Comparison of ENCODE assay signal across 15 cellular contexts in the genomic region with DNA sequence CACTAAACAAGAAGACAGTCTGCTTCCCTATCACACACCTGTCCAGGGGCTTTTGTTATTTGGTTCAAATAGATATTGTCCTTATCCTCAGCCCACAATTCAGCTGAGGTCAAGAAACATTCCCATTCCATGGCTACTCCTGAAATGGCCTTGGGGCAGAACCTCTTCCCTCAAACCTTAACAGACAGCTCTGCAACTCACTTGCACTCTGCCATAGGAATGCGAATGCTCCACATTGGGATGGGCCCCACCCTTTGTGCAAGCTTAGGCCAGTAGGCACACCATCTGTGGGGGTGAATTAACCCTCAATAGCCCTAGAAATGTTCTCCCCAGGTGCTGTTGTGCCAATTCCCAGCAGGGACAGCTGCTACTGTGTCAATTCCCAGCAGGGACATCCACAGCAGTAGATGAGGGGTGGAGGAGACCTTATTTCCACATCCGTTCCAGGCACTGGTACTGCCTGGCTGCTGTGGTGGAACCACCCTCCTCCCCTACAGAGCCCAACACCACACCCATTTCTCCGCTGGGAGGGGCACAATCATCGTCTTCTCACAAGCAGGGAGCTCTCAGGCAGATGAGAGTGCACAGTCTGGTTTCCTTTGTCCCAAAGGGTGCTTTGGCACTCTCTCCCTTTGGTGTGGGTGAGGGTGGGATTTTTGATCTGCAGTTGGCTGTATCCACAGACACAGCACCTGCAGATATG. TPM values are rescaled to one million over a fixed set of nuclear protein-coding genes. Genes with fewer than 3 reads are reported as not detected.
DNase-seq lines count a peak whose midpoint lies in the region; ATAC-seq lines count a peak whose summit lies in the region.
"Had no signal": no experiment of that assay in that cellular context is flagged by ENCODE, and none has a peak within 500 bp of the region (broad histone marks: within the 10 kb centered on the region; RNA-seq: fewer than 3 reads in every experiment).

No MANE protein-coding gene starts in this region.

- H3K36me3 Mint-ChIP-seq in activated T-helper 1 cell treated with anti-CD3 and anti-CD28 coated beads, Interleukin-12 subunit alpha, Interleukin-12 subunit beta, Interleukin-2, Interleukin-4 antibody, amounts not matched to agents 30 ng/mL and 10 ng/mL and 1 ng/mL, durations not matched to agents 14 hours and 24 hours and 36 hours (ENCODE audit: low read depth) = peaks cover 3% of the 10 kb centered on the region
- H3K36me3 Mint-ChIP-seq in activated T-helper 17 cell treated with anti-CD3 and anti-CD28 coated beads, Interleukin-2, amount 50 U/mL, for 72 hours (ENCODE audit: low read depth) = no peaks in the 10 kb centered on the region
- H3K36me3 Mint-ChIP-seq in naive thymus-derived CD8-positive, alpha-beta T cell = peaks cover 0 to 18% (median 8%) of the 10 kb centered on the region in 3 donors

- H3K4me3 ChIP-seq in Jurkat, Clone E6-1 (ENCODE audit: low read length) = no peak overlapping the region
- H3K4me3 ChIP-seq: uterus had no signal

- peaks cover 10% of the 10 kb centered on the region for H3K4me1 Mint-ChIP-seq in activated T-helper 1 cell treated with anti-CD3 and anti-CD28 coated beads, Interleukin-12 subunit alpha, Interleukin-12 subunit beta, Interleukin-2, Interleukin-4 antibody, amounts not matched to agents 30 ng/mL and 10 ng/mL and 1 ng/mL, durations not matched to agents 14 hours and 24 hours and 36 hours (ENCODE audit: low read depth)
- no peaks in the 10 kb centered on the region for H3K4me1 Mint-ChIP-seq in activated T-helper 17 cell treated with anti-CD3 and anti-CD28 coated beads, Interleukin-2, amount 50 U/mL, for 72 hours
- H3K4me1 Mint-ChIP-seq in naive thymus-derived CD8-positive, alpha-beta T cell = peaks cover 0 to 4% (median 1%) of the 10 kb centered on the region in 4 donors

- H3K27me3 Mint-ChIP-seq in activated T-helper 1 cell treated with anti-CD3 and anti-CD28 coated beads, Interleukin-12 subunit alpha, Interleukin-12 subunit beta, Interleukin-2, Interleukin-4 antibody, amounts not matched to agents 30 ng/mL and 10 ng/mL and 1 ng/mL, durations not matched to agents 14 hours and 24 hours and 36 hours (ENCODE audit: insufficient read depth) = peaks cover 2% of the 10 kb centered on the region
- H3K27me3 Mint-ChIP-seq in activated T-helper 17 cell treated with anti-CD3 and anti-CD28 coated beads, Interleukin-2, amount 50 U/mL, for 72 hours = peaks cover 8% of the 10 kb centered on the region
- peaks cover 0 to 32% (median 8%) of the 10 kb centered on the region in 5 donors for H3K27me3 Mint-ChIP-seq in naive thymus-derived CD8-positive, alpha-beta T cell

- H3K9me3 Mint-ChIP-seq in activated T-helper 1 cell treated with anti-CD3 and anti-CD28 coated beads, Interleukin-12 subunit alpha, Interleukin-12 subunit beta, Interleukin-2, Interleukin-4 antibody, amounts not matched to agents 30 ng/mL and 10 ng/mL and 1 ng/mL, durations not matched to agents 14 hours and 24 hours and 36 hours = peaks cover 25% of the 10 kb centered on the region
- no peaks in the 10 kb centered on the region for H3K9me3 Mint-ChIP-seq in activated T-helper 17 cell treated with anti-CD3 and anti-CD28 coated beads, Interleukin-2, amount 50 U/mL, for 72 hours
- H3K9me3 Mint-ChIP-seq in naive thymus-derived CD8-positive, alpha-beta T cell = peaks cover 0 to 20% (median 7%) of the 10 kb centered on the region in 9 donors

- POLR2A ChIA-PET in naive thymus-derived CD8-positive, alpha-beta T cell (lab: Charles Lee) = no interaction called here

- DNase-seq in activated T-helper 1 cell treated with Interleukin-2 at 50 U/mL for 16 hours (ENCODE audit: low read depth) (peak; percentile 2), head of caudate nucleus (no peak)
- no peak for DNase-seq in activated T-helper 1 cell treated with anti-CD3 and anti-CD28 coated beads, Interleukin-12 subunit alpha, Interleukin-12 subunit beta, Interleukin-2, Interleukin-4 antibody, amounts not matched to agents 30 ng/mL and 10 ng/mL and 1 ng/mL, durations not matched to agents 14 hours and 24 hours and 36 hours (ENCODE audit: low spot score)
- DNase-seq in Jurkat, Clone E6-1 (ENCODE audit: low read depth, low spot score) = peak; percentile 93
- DNase-seq in naive thymus-derived CD8-positive, alpha-beta T cell = peak in 1 of 10 donors; percentile 7
- DNase-seq: activated CD4-positive, CD25-positive, alpha-beta regulatory T cell treated with anti-CD3 and anti-CD28 coated beads, Interleukin-2, amount 50 U/mL, for 72 hours; foreskin melanocyte; NCI-H1694; NCI-H524; uterus had no signal

- intact Hi-C loops in activated T-helper 1 cell treated with anti-CD3 and anti-CD28 coated beads, Interleukin-12 subunit alpha, Interleukin-12 subunit beta, Interleukin-2, Interleukin-4 antibody, amounts not matched to agents 30 ng/mL and 10 ng/mL and 1 ng/mL, durations not matched to agents 14 hours and 24 hours and 36 hours (cut with micrococcal nuclease) = no loop called here
- intact Hi-C loops in head of caudate nucleus (cut with DNase I) = no loop called here

- H3K27ac Mint-ChIP-seq in activated T-helper 1 cell treated with anti-CD3 and anti-CD28 coated beads, Interleukin-12 subunit alpha, Interleukin-12 subunit beta, Interleukin-2, Interleukin-4 antibody, amounts not matched to agents 30 ng/mL and 10 ng/mL and 1 ng/mL, durations not matched to agents 14 hours and 24 hours and 36 hours = no peak overlapping the region
- no peak overlapping the region for H3K27ac Mint-ChIP-seq in activated T-helper 17 cell treated with anti-CD3 and anti-CD28 coated beads, Interleukin-2, amount 50 U/mL, for 72 hours
- H3K27ac Mint-ChIP-seq in naive thymus-derived CD8-positive, alpha-beta T cell = no peak overlapping the region

- peak; percentile 66 for ATAC-seq in activated T-helper 17 cell treated with anti-CD3 and anti-CD28 coated beads, Interleukin-2, amount 50 U/mL, for 72 hours (replicated peaks)
- peak; percentile 49 to 53 for ATAC-seq in naive thymus-derived CD8-positive, alpha-beta T cell
- ATAC-seq in HG02610 (IDR thresholded peaks at IDR 0.05; ENCODE audit: unreplicated experiment) (no peak), GM19035 (IDR thresholded peaks at IDR 0.05; ENCODE audit: unreplicated experiment) (no peak)
- ATAC-seq: Panc1, sciatic nerve had no signal

- no peak overlapping the region for H3K4me3 Mint-ChIP-seq in activated T-helper 1 cell treated with anti-CD3 and anti-CD28 coated beads, Interleukin-12 subunit alpha, Interleukin-12 subunit beta, Interleukin-2, Interleukin-4 antibody, amounts not matched to agents 30 ng/mL and 10 ng/mL and 1 ng/mL, durations not matched to agents 14 hours and 24 hours and 36 hours
- H3K4me3 Mint-ChIP-seq in activated T-helper 17 cell treated with anti-CD3 and anti-CD28 coated beads, Interleukin-2, amount 50 U/mL, for 72 hours = no peak overlapping the region
- H3K4me3 Mint-ChIP-seq in naive thymus-derived CD8-positive, alpha-beta T cell = no peak overlapping the region

RNA-seq across cellular contexts. Expression of a gene that starts 42.4 kb away (rescaled TPM):
- total RNA-seq in activated T-helper 1 cell treated with anti-CD3 and anti-CD28 coated beads, Interleukin-12 subunit alpha, Interleukin-12 subunit beta, Interleukin-2, Interleukin-4 antibody, amounts not matched to agents 30 ng/mL and 10 ng/mL and 1 ng/mL, durations not matched to agents 14 hours and 24 hours and 36 hours = 7.3 and 7.6 TPM in 2 replicates
- polyA plus RNA-seq in Jurkat, Clone E6-1 (2012; ENCODE audit: insufficient read depth, insufficient read length) = 11.2 TPM
- total RNA-seq in activated T-helper 17 cell treated with anti-CD3 and anti-CD28 coated beads, Interleukin-2, amount 50 U/mL, for 72 hours = 10 to 100 TPM; 45.9 to 50.2 TPM
- 10 to 100 TPM; 61.1 to 64.5 TPM for total RNA-seq in naive thymus-derived CD8-positive, alpha-beta T cell
- 100 to 1,000 TPM in 1 of 3 donors, 10 to 100 TPM in 2; 51.2 to 117 (median 58.6) TPM for polyA plus RNA-seq in naive thymus-derived CD8-positive, alpha-beta T cell

RNA-seq across cellular contexts. Expression of a gene that starts 47.3 kb away (rescaled TPM):
- not detected in 2 replicates for total RNA-seq in activated T-helper 1 cell treated with anti-CD3 and anti-CD28 coated beads, Interleukin-12 subunit alpha, Interleukin-12 subunit beta, Interleukin-2, Interleukin-4 antibody, amounts not matched to agents 30 ng/mL and 10 ng/mL and 1 ng/mL, durations not matched to agents 14 hours and 24 hours and 36 hours
- polyA plus RNA-seq in Jurkat, Clone E6-1 (2012; ENCODE audit: insufficient read depth, insufficient read length) = not detected
- under 1 TPM; 0.13 to 0.56 TPM for total RNA-seq in activated T-helper 17 cell treated with anti-CD3 and anti-CD28 coated beads, Interleukin-2, amount 50 U/mL, for 72 hours
- 1 to 10 TPM in 1 of 2 experiments, under 1 TPM in 1; 0.91 to 1.2 TPM for total RNA-seq in naive thymus-derived CD8-positive, alpha-beta T cell
- 1 to 10 TPM; 1.1 to 3.2 (median 1.4) TPM for polyA plus RNA-seq in naive thymus-derived CD8-positive, alpha-beta T cell

Comparison
In these comparisons a context has a peak if more than half of its experiments do, and no peak if none do; other contexts are left out.
1. DNase-seq: peak in activated T-helper 1 cell treated with Interleukin-2 at 50 U/mL for 16 hours (single experiment) and Jurkat, Clone E6-1 (single experiment); none in activated T-helper 1 cell treated with anti-CD3 and anti-CD28 coated beads, Interleukin-12 subunit alpha, Interleukin-12 subunit beta, Interleukin-2, Interleukin-4 antibody, amounts not matched to agents 30 ng/mL and 10 ng/mL and 1 ng/mL, durations not matched to agents 14 hours and 24 hours and 36 hours (single experiment) and head of caudate nucleus (0 of 42).
2. ATAC-seq: peak in activated T-helper 17 cell treated with anti-CD3 and anti-CD28 coated beads, Interleukin-2, amount 50 U/mL, for 72 hours (single experiment) and naive thymus-derived CD8-positive, alpha-beta T cell (2 of 2); none in HG02610 (single experiment) and GM19035 (single experiment).